In the genomic region with DNA sequence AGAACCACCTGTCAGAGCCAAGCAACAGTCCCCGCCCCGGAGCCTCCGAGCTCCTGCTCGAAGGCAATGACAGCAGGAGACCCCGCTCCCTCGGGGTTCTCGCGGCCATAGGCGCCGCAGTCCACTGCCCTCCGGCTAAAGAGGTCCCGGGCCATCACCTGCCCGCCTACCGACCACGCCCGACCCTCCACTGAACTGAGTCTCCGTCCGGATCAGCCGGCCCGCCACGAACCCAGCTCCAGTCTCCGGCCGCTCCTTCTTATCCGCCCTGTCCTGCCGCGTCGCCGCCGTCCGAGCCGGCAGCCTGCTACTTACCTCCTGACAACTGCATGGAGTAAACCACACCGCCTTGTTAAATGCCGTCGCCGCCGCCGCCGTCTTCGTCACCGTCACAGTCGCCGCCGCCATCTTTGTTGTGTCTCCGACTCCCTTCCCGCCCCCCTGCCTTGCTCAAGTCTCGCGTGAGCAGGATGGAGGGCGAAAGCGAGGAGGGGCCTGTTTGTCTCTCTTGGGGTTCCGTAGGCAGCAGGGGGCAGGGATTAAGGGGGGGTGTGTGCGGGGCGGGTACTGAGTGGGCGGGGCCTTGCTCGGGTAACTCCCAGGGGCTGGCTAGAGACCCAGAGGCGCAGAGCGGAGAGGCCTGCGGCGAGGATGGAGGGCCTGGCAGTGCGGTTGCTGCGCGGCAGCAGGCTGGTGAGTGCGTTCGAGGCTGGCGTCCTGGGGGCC, we compare ENCODE assay signal across 8 cellular contexts. TPM values are rescaled to one million over a fixed set of nuclear protein-coding genes. Genes with fewer than 3 reads are reported as not detected.
DNase-seq lines count a peak whose midpoint lies in the region; ATAC-seq, FAIRE-seq and TF ChIP-seq lines count a peak whose summit lies in the region.

ACADSB (plus strand) TSS at position 628 of the 726 bp plus-strand sequence; CDS start at position 652, 24 bp downstream.
IKZF5 (minus strand) TSS at position 417 of the 726 bp plus-strand sequence. CDS start 10,170 bp downstream, outside the sequence.

- BruUV-seq in HepG2 (replicated peaks; lab: Mats Ljungman, UMichigan), result no TSS peak

- in situ Hi-C loops in HepG2 (cut with HindIII; ENCODE audit: extremely low pct_ligation_motif_present, low pct_unique_long_range_greater_than_20kb), result no loop called here

- peak; percentile 99 to 100 for TF ChIP-seq POLR2A in HepG2 (IDR thresholded peaks at IDR 0.05; ENCODE audit: insufficient read depth in 1 of 2, low read depth in 2 of 2, low read length in 2 of 2)

- no peak within 1 kb of the TSS for H2AFZ ChIP-seq in HepG2 (ENCODE audit: low read length)

- POLR2A ChIA-PET in HepG2 (lab: Yijun Ruan, JAX), result interaction anchor here (0.7 to 6.9 kb wide), 11 partner anchors 9 to 145 kb away, joined by 3 to 131 read pairs (median 5); partner anchors contain the start of genes C10orf88 and PSTK

- peaks cover 12% of the 10 kb centered on the region in 2 donors for H3K36me3 Mint-ChIP-seq in CD14-positive monocyte

- peak within 1 kb of the TSS; percentile 87 for H3K4me2 ChIP-seq in HepG2 (ENCODE audit: low read depth, low read length)

- peaks cover 20% of the 10 kb centered on the region for H4K20me1 ChIP-seq in HepG2 (ENCODE audit: insufficient read depth, low read length)

- H3K27me3 ChIP-seq in HepG2 (ENCODE audit: control insufficient read depth in 1 of 2, insufficient read depth in 2 of 2, low read length in 2 of 2), result no peaks in the 10 kb centered on the region; a peak in 1 of 5 replicates

- peaks cover 96% of the 10 kb centered on the region for H3K79me2 ChIP-seq in HepG2 (ENCODE audit: insufficient read depth, low read length)

- peak; percentile 66 for FAIRE-seq in HepG2 (lab: Jason Lieb, UNC)

- H3K4me3 Mint-ChIP-seq in CD14-positive monocyte, result peak within 1 kb of the TSS; percentile 99 to 100

- TF ChIP-seq RAD21 in HepG2 (CRISPR knock-in tag; IDR thresholded peaks at IDR 0.05), result no peak

- 0% methylated on average over 16 of the region's 64 CpGs for WGBS in HepG2 (ENCODE audit: low lambda C conversion rate)

- peaks cover 0 to 5% (median 2%) of the 10 kb centered on the region in 7 donors for H3K9me3 Mint-ChIP-seq in CD14-positive monocyte

- TF ChIP-seq EP300 in HepG2 (IDR thresholded peaks at IDR 0.05; ENCODE audit: low read depth in 2 of 2, low read length in 2 of 2), result 0 out of 4 replicates have a peak, but pooled peaks of 1 of the 2 experiments have one; percentile 43
- no peak; the same call in 1 of the 2 replicates for TF ChIP-seq EP300 in HepG2 (CRISPR knock-in tag; IDR thresholded peaks at IDR 0.05; ENCODE audit: borderline replicate concordance)

- peak within 1 kb of the TSS; percentile 96 to 99 (median 99) for H3K4me3 ChIP-seq in HepG2 (replicated peaks in 1 of 3; ENCODE audit: insufficient read depth in 1 of 3, low read depth in 2 of 3, low read length in 3 of 3)

- TF ChIP-seq CTCF in CD14-positive monocyte (IDR thresholded peaks at IDR 0.05), result no peak
- no peak for TF ChIP-seq CTCF in HepG2 (CRISPR knock-in tag; IDR thresholded peaks at IDR 0.05)

- H3K36me3 ChIP-seq in HepG2 (replicated peaks in 1 of 2; ENCODE audit: control insufficient read depth in 1 of 2, insufficient read depth in 2 of 2, low read length in 2 of 2), result peaks cover 5% of the 10 kb centered on the region in 2 experiments; a peak in 3 of 5 replicates

- peaks cover 52% of the 10 kb centered on the region for H3K4me1 ChIP-seq in HepG2 (ENCODE audit: insufficient read depth, low read length)

- intact Hi-C loops in CD14-positive monocyte (cut with micrococcal nuclease) (loop anchor here (2.0 to 10.0 kb wide), 4 partner anchors 28 to 1084 kb away; partner anchors contain the start of genes BUB3 (in 2 of the 2), PSTK (in 2 of the 2) and ATE1 (in 1 of the 2)), HepG2 (cut with micrococcal nuclease; ENCODE audit: unreplicated experiment) (loop anchor here (1.0 kb wide), 1 partner anchor 12 kb away; no protein-coding TSS in a partner anchor)

- peak; percentile 80 for ATAC-seq in GM19395 (IDR thresholded peaks at IDR 0.05; ENCODE audit: unreplicated experiment)
- peak; percentile 86 for ATAC-seq in HG03558 (IDR thresholded peaks at IDR 0.05; ENCODE audit: extremely low read depth, unreplicated experiment)
- ATAC-seq in HepG2, result peak; percentile 96

- CTCF ChIA-PET in HepG2 (lab: Yijun Ruan, JAX; ENCODE audit: low intra/inter-chr PET ratio, low total read pairs), result no interaction called here

- peak within 1 kb of the TSS; percentile 99 to 100 (median 100) for H3K27ac Mint-ChIP-seq in CD14-positive monocyte

- peak; percentile 99 for DNase-seq in CD14-positive monocyte (ENCODE audit: low spot score)
- DNase-seq in NCI-H748 (lab: John Stamatoyannopoulos, UW; ENCODE audit: unreplicated experiment), result peak; percentile 95
- DNase-seq in activated CD4-positive, alpha-beta T cell treated with anti-CD3 and anti-CD28 coated beads, Interleukin-2, amount 50 U/mL, for 1 hour, result peak; percentile 95
- DNase-seq in dedifferentiated amniotic fluid mesenchymal stem cell (ENCODE audit: extremely low spot score), result peak; percentile 97
- peak; percentile 95 for DNase-seq in HepG2 (ENCODE audit: low spot score)
- peak; percentile 86 to 91 for DNase-seq in stimulated activated CD4-positive, alpha-beta T cell treated with anti-CD3 and anti-CD28 coated beads, Interleukin-2, amount 100 ng/mL, for 48 hours

- H3K27me3 Mint-ChIP-seq in CD14-positive monocyte (ENCODE audit: low read depth in 3 of 3), result peaks cover 0 to 3% (median 1%) of the 10 kb centered on the region in 3 donors

- peak within 1 kb of the TSS; percentile 95 for H3K9ac ChIP-seq in HepG2 (ENCODE audit: insufficient read depth, low read depth, low read length)

- H3K9me3 ChIP-seq in HepG2 (ENCODE audit: low read length), result no peaks in the 10 kb centered on the region

- peak within 1 kb of the TSS; percentile 80 for H3K27ac ChIP-seq in HepG2 (ENCODE audit: extremely low read length, insufficient read depth, low read length)

- peaks cover 28% of the 10 kb centered on the region for H3K4me1 Mint-ChIP-seq in CD14-positive monocyte

TF ChIP-seq in HepG2, 621 proteins besides CTCF, POLR2A, EP300 and RAD21 (continues in another document):
- TF ChIP-seq TCF12 (IDR thresholded peaks at IDR 0.05) (no peak), TCF12 (CRISPR knock-in tag; IDR thresholded peaks at IDR 0.05) (0 out of 2 replicates have a peak, but pooled peaks have one; percentile 41)

RNA-seq across cellular contexts. Expression of gene ACADSB, which starts in this region (rescaled TPM):
- polyA plus RNA-seq in CD14-positive monocyte (10 to 100 TPM in 1 of 2 donors, 1 to 10 TPM in 1; 7.5 to 14.7 TPM), HepG2 (2011; rRNA removed) (76.6 and 87.6 TPM in 2 replicates)
- 80.0 and 186 TPM in 2 replicates for total RNA-seq in HepG2 (2016; rRNA removed; fragmentation: Illumina TruSeq; extraction: Trizol)
- 4.1 and 6.0 TPM in 2 replicates for total RNA-seq in HepG2 (2016; cell fraction: cytosol; rRNA removed; fragmentation: Illumina TruSeq; extraction: Trizol; ENCODE audit: low read depth)
- total RNA-seq in HepG2 (2016; cell fraction: insoluble cytoplasmic fraction; rRNA removed; fragmentation: Illumina TruSeq; extraction: Trizol), result 83.2 and 181 TPM in 2 replicates
- 18.7 and 22.3 TPM in 2 replicates for total RNA-seq in HepG2 (2016; cell fraction: membrane; rRNA removed; fragmentation: Illumina TruSeq; extraction: Trizol)
- total RNA-seq in HepG2 (2016; cell fraction: nucleus; rRNA removed; fragmentation: Illumina TruSeq; extraction: Trizol), result 56.2 and 60.6 TPM in 2 replicates
- 29.9 and 54.9 TPM in 2 replicates for polyA plus RNA-seq in HepG2 (2011; cell fraction: cytosol; rRNA removed)
- polyA plus RNA-seq in HepG2 (2011; cell fraction: nucleus; rRNA removed), result 44.5 and 55.6 TPM in 2 replicates
- 86.5 and 157 TPM in 2 replicates for polyA plus RNA-seq in HepG2 (2012)
- polyA plus RNA-seq in HepG2 (2016; cell fraction: cytosol; fragmentation: Illumina TruSeq; extraction: Trizol; ENCODE audit: low read depth), result 2.0 and 3.4 TPM in 2 replicates
- 165 TPM in 2 replicates for polyA plus RNA-seq in HepG2 (2016; cell fraction: insoluble cytoplasmic fraction; fragmentation: Illumina TruSeq; extraction: Trizol; ENCODE audit: low read depth)
- polyA plus RNA-seq in HepG2 (2016; cell fraction: membrane; fragmentation: Illumina TruSeq; extraction: Trizol; ENCODE audit: low read depth), result 8.4 and 9.5 TPM in 2 replicates
- polyA plus RNA-seq in HepG2 (2016; cell fraction: nucleus; fragmentation: Illumina TruSeq; extraction: Trizol; ENCODE audit: insufficient read depth, low read depth), result 75.5 and 83.4 TPM in 2 replicates
- polyA minus RNA-seq in HepG2 (2011; rRNA and poly(A)+ RNA removed; ENCODE audit: low replicate concordance), result 1.1 and 23.6 TPM in 2 replicates
- 44.7 and 65.6 TPM in 2 replicates for polyA minus RNA-seq in HepG2 (2011; cell fraction: cytosol; rRNA and poly(A)+ RNA removed)
- polyA minus RNA-seq in HepG2 (2011; cell fraction: nucleus; rRNA and poly(A)+ RNA removed), result 83.4 and 110 TPM in 2 replicates

RNA-seq across cellular contexts. Expression of gene IKZF5, which starts in this region (rescaled TPM):
- 1 to 10 TPM; 8.6 to 9.8 TPM for polyA plus RNA-seq in CD14-positive monocyte
- total RNA-seq in HepG2 (2016; rRNA removed; fragmentation: Illumina TruSeq; extraction: Trizol), result 3.7 and 4.1 TPM in 2 replicates
- 0.61 and 0.62 TPM in 2 replicates for total RNA-seq in HepG2 (2016; cell fraction: cytosol; rRNA removed; fragmentation: Illumina TruSeq; extraction: Trizol; ENCODE audit: low read depth)
- total RNA-seq in HepG2 (2016; cell fraction: insoluble cytoplasmic fraction; rRNA removed; fragmentation: Illumina TruSeq; extraction: Trizol), result 3.1 and 4.8 TPM in 2 replicates
- total RNA-seq in HepG2 (2016; cell fraction: membrane; rRNA removed; fragmentation: Illumina TruSeq; extraction: Trizol), result 2.5 and 3.3 TPM in 2 replicates
- 8.2 and 9.7 TPM in 2 replicates for total RNA-seq in HepG2 (2016; cell fraction: nucleus; rRNA removed; fragmentation: Illumina TruSeq; extraction: Trizol)
- polyA plus RNA-seq in HepG2 (2011; rRNA removed), result 11.3 and 12.0 TPM in 2 replicates
- polyA plus RNA-seq in HepG2 (2011; cell fraction: cytosol; rRNA removed), result 4.6 and 5.5 TPM in 2 replicates
- 12.2 and 13.5 TPM in 2 replicates for polyA plus RNA-seq in HepG2 (2011; cell fraction: nucleus; rRNA removed)
- 9.4 and 13.5 TPM in 2 replicates for polyA plus RNA-seq in HepG2 (2012)
- 1.1 and 1.2 TPM in 2 replicates for polyA plus RNA-seq in HepG2 (2016; cell fraction: cytosol; fragmentation: Illumina TruSeq; extraction: Trizol; ENCODE audit: low read depth)
- 13.5 and 14.5 TPM in 2 replicates for polyA plus RNA-seq in HepG2 (2016; cell fraction: insoluble cytoplasmic fraction; fragmentation: Illumina TruSeq; extraction: Trizol; ENCODE audit: low read depth)
- polyA plus RNA-seq in HepG2 (2016; cell fraction: membrane; fragmentation: Illumina TruSeq; extraction: Trizol; ENCODE audit: low read depth), result 3.2 and 5.6 TPM in 2 replicates
- polyA plus RNA-seq in HepG2 (2016; cell fraction: nucleus; fragmentation: Illumina TruSeq; extraction: Trizol; ENCODE audit: insufficient read depth, low read depth), result 18.6 and 19.5 TPM in 2 replicates
- 6.1 and 9.1 TPM in 2 replicates for polyA minus RNA-seq in HepG2 (2011; rRNA and poly(A)+ RNA removed; ENCODE audit: low replicate concordance)
- 4.9 and 5.3 TPM in 2 replicates for polyA minus RNA-seq in HepG2 (2011; cell fraction: cytosol; rRNA and poly(A)+ RNA removed)
- polyA minus RNA-seq in HepG2 (2011; cell fraction: nucleus; rRNA and poly(A)+ RNA removed), result 21.5 and 26.7 TPM in 2 replicates

Comparison
In these comparisons a context has a peak if more than half of its experiments do, and no peak if none do; other contexts are left out.
1. Peak in every context shown above with its lines: DNase-seq, ATAC-seq, H3K4me3 ChIP-seq and H3K27ac ChIP-seq.